In genomic region chr10:9294865-9295264, GRCh38 we compare ENCODE assay signal across 12 cellular contexts.
DNase-seq lines count a peak whose midpoint lies in the region; ATAC-seq and TF ChIP-seq lines count a peak whose summit lies in the region.
"Had no signal": no experiment of that assay in that cellular context is flagged by ENCODE, and none has a peak within 500 bp of the region (broad histone marks: within the 10 kb centered on the region; RNA-seq: fewer than 3 reads in every experiment).

No MANE protein-coding gene starts in this region.

- peaks cover 56% of the 10 kb centered on the region for H3K4me1 ChIP-seq in parathyroid adenoma

- H2AFZ ChIP-seq in parathyroid adenoma = no peak overlapping the region
- H2AFZ ChIP-seq: PC-9 had no signal

- no peak overlapping the region for H3K4me3 ChIP-seq in parathyroid adenoma (ENCODE audit: low read depth, low read length)
- H3K4me3 ChIP-seq: PC-9 had no signal

- TF ChIP-seq CTCF in parathyroid adenoma (IDR thresholded peaks at IDR 0.05) = no peak

- peaks cover 23% of the 10 kb centered on the region for H3K27me3 Mint-ChIP-seq in activated CD8-positive, alpha-beta memory T cell treated with anti-CD3 and anti-CD28 coated beads, Interleukin-2, amount 10 ng/mL, durations not matched to agents 7 days and 5 days
- H3K27me3 Mint-ChIP-seq in immature natural killer cell (ENCODE audit: low read depth in 3 of 3) = peaks cover 0 to 4% (median 3%) of the 10 kb centered on the region in 3 donors

- H3K9me3 ChIP-seq in parathyroid adenoma (ENCODE audit: control insufficient read depth, low read length) = no peaks in the 10 kb centered on the region

- no peaks in the 10 kb centered on the region for H3K36me3 ChIP-seq in parathyroid adenoma (ENCODE audit: control insufficient read depth, insufficient read depth, low read length)

- H3K9me3 Mint-ChIP-seq in activated CD8-positive, alpha-beta memory T cell treated with anti-CD3 and anti-CD28 coated beads, Interleukin-2, amount 10 ng/mL, durations not matched to agents 7 days and 5 days (ENCODE audit: low read depth) = no peaks in the 10 kb centered on the region
- H3K9me3 Mint-ChIP-seq in immature natural killer cell = no peaks in the 10 kb centered on the region
- H3K9me3 Mint-ChIP-seq: type B pancreatic cell had no signal

- H3K27me3 ChIP-seq in parathyroid adenoma (ENCODE audit: control insufficient read depth, insufficient read depth, low read length) = no peaks in the 10 kb centered on the region

- no peaks in the 10 kb centered on the region for H3K79me2 ChIP-seq in parathyroid adenoma

- peaks cover 2% of the 10 kb centered on the region for H3K36me3 Mint-ChIP-seq in activated CD8-positive, alpha-beta memory T cell treated with anti-CD3 and anti-CD28 coated beads, Interleukin-2, amount 10 ng/mL, durations not matched to agents 7 days and 5 days
- no peaks in the 10 kb centered on the region for H3K36me3 Mint-ChIP-seq in immature natural killer cell
- H3K36me3 Mint-ChIP-seq: type B pancreatic cell had no signal

- H3K4me3 Mint-ChIP-seq in activated CD8-positive, alpha-beta memory T cell treated with anti-CD3 and anti-CD28 coated beads, Interleukin-2, amount 10 ng/mL, durations not matched to agents 7 days and 5 days = no peak overlapping the region
- H3K4me3 Mint-ChIP-seq in immature natural killer cell = no peak overlapping the region
- H3K4me3 Mint-ChIP-seq: type B pancreatic cell had no signal

- H3K4me1 Mint-ChIP-seq in activated CD8-positive, alpha-beta memory T cell treated with anti-CD3 and anti-CD28 coated beads, Interleukin-2, amount 10 ng/mL, durations not matched to agents 7 days and 5 days = peaks cover 24% of the 10 kb centered on the region
- no peaks in the 10 kb centered on the region for H3K4me1 Mint-ChIP-seq in immature natural killer cell

- H3K9ac ChIP-seq in parathyroid adenoma = no peak overlapping the region

- H3K4me2 ChIP-seq in parathyroid adenoma (ENCODE audit: low read length) = no peak overlapping the region
- H3K4me2 ChIP-seq: PC-9 had no signal

- no peak overlapping the region for H3K27ac Mint-ChIP-seq in activated CD8-positive, alpha-beta memory T cell treated with anti-CD3 and anti-CD28 coated beads, Interleukin-2, amount 10 ng/mL, durations not matched to agents 7 days and 5 days
- no peak overlapping the region for H3K27ac Mint-ChIP-seq in immature natural killer cell
- H3K27ac Mint-ChIP-seq: type B pancreatic cell had no signal

- peak; percentile 94 for ATAC-seq in activated CD8-positive, alpha-beta memory T cell treated with anti-CD3 and anti-CD28 coated beads, Interleukin-2, amount 10 ng/mL, durations not matched to agents 7 days and 5 days
- peak; percentile 88 for ATAC-seq in GM21825 (IDR thresholded peaks at IDR 0.05; ENCODE audit: unreplicated experiment)
- peak; percentile 84 for ATAC-seq in HG03460 (IDR thresholded peaks at IDR 0.05; ENCODE audit: unreplicated experiment)

- CTCF ChIA-PET in activated CD8-positive, alpha-beta memory T cell treated with anti-CD3 and anti-CD28 coated beads, Interleukin-2, amount 10 ng/mL, durations not matched to agents 7 days and 5 days (lab: Charles Lee) = interaction anchor here (1.0 to 1.6 kb wide), 2 partner anchors 10 to 17 kb away, joined by 3 to 5 read pairs; no protein-coding TSS in a partner anchor

- H3K27ac ChIP-seq in parathyroid adenoma = peak overlapping the region; percentile 95
- H3K27ac ChIP-seq: PC-9 had no signal

- peak; percentile 45 for DNase-seq in activated CD8-positive, alpha-beta memory T cell treated with anti-CD3 and anti-CD28 coated beads, Interleukin-2, amount 10 ng/mL, durations not matched to agents 7 days and 5 days
- DNase-seq in activated CD8-positive, alpha-beta memory T cell treated with anti-CD3 and anti-CD28 coated beads for 24 hours = no peak
- DNase-seq in amniotic stem cell (lab: John Stamatoyannopoulos, UW) (no peak), activated gamma-delta T cell treated with Interleukin-2 at 50 U/mL for 16 hours (no peak), immature natural killer cell (no peak)
- DNase-seq: activated CD4-positive, alpha-beta T cell treated with anti-CD3 and anti-CD28 coated beads, Interleukin-2, amount 50 U/mL, for 4 hours; glutamatergic neuron; PC-9 had no signal
